8 cellular contexts compared by ENCODE assay signal in the genomic region with DNA sequence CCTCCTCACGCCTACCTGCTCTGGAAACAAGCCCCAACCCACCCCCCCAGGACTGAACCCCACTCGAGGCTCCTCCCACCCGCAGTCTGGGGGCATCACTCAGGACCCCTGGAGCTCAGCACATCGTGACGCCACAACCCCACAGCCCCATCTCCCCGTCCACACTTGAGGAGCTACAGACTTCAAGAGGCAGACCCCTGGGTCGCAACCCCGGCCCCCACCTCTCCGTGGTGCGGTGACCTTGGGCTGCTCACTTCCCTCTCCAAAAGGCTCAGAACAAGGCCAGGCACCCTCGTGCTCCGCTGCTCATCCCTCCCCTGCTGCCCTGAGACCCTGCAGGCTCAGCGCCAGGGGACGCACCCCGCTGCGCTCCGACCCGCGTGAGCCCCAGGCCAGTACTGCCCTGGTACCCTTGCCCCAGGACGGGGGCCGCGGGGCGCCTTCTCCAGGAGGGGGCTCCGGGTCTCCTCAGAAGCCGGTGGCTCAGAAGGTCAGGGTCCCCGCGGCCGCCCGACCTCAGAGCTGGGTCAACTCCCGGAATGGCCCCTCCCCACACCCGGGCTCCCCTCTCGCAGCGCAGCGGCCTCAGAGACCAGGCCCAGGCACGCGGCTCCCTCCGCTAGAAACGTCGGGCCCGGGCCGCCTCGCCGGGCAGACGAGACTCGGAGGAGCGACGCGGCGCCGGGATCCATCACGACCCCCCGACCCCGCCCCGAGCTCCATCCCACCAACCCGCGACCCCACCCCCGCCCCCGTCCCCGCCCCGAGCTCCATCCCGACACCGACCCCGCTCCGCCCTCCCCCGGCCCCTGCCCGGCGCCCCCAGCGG. TPM values are rescaled to one million over a fixed set of nuclear protein-coding genes. Genes with fewer than 3 reads are reported as not detected.
DNase-seq lines count a peak whose midpoint lies in the region; ATAC-seq and TF ChIP-seq lines count a peak whose summit lies in the region.

No MANE protein-coding gene starts in this region.

- H3K4me2 ChIP-seq in osteoblast (ENCODE audit: insufficient read depth, low read length) = peak overlapping the region; percentile 91

- peak overlapping the region; percentile 85 for H3K27ac Mint-ChIP-seq in activated CD4-positive, alpha-beta T cell treated with anti-CD3 and anti-CD28 coated beads, Interleukin-2, amount 10 ng/mL, durations not matched to agents 24 days and 14 days

- ATAC-seq in GM21367 (IDR thresholded peaks at IDR 0.05; ENCODE audit: unreplicated experiment) = peak; percentile 9

- intact Hi-C loops in activated CD4-positive, alpha-beta T cell treated with anti-CD3 and anti-CD28 coated beads, Interleukin-2, amount 10 ng/mL, durations not matched to agents 24 days and 14 days (cut with micrococcal nuclease) = loop anchor here (1.0 to 2.0 kb wide), 3 partner anchors 14 to 33 kb away; a partner anchor contains a TSS

- H3K27me3 ChIP-seq in GM06990 (replicated peaks; ENCODE audit: control insufficient read depth, insufficient read depth, low read length) (no peaks in the 10 kb centered on the region), osteoblast (ENCODE audit: insufficient read depth, low read length) (no peaks in the 10 kb centered on the region)

- H3K36me3 Mint-ChIP-seq in activated CD4-positive, alpha-beta T cell treated with anti-CD3 and anti-CD28 coated beads, Interleukin-2, amount 10 ng/mL, durations not matched to agents 24 days and 14 days (ENCODE audit: low read depth) = peaks cover 19% of the 10 kb centered on the region

- H3K27me3 Mint-ChIP-seq in activated CD4-positive, alpha-beta T cell treated with anti-CD3 and anti-CD28 coated beads, Interleukin-2, amount 10 ng/mL, durations not matched to agents 24 days and 14 days = no peaks in the 10 kb centered on the region

- H3K4me1 Mint-ChIP-seq in activated CD4-positive, alpha-beta T cell treated with anti-CD3 and anti-CD28 coated beads, Interleukin-2, amount 10 ng/mL, durations not matched to agents 24 days and 14 days = peaks cover 18% of the 10 kb centered on the region

- peak overlapping the region; percentile 92 for H3K4me3 Mint-ChIP-seq in activated CD4-positive, alpha-beta T cell treated with anti-CD3 and anti-CD28 coated beads, Interleukin-2, amount 10 ng/mL, durations not matched to agents 24 days and 14 days

- H3K9me3 Mint-ChIP-seq in activated CD4-positive, alpha-beta T cell treated with anti-CD3 and anti-CD28 coated beads, Interleukin-2, amount 10 ng/mL, durations not matched to agents 24 days and 14 days = no peaks in the 10 kb centered on the region

- peak overlapping the region; percentile 48 for H3K27ac ChIP-seq in osteoblast (ENCODE audit: low read depth, low read length)

- no peaks in the 10 kb centered on the region for H3K9me3 ChIP-seq in osteoblast (ENCODE audit: low read depth, low read length)

- H3K4me1 ChIP-seq in osteoblast (ENCODE audit: insufficient read depth, low read length) = peaks cover 20% of the 10 kb centered on the region

- no peak overlapping the region for H2AFZ ChIP-seq in osteoblast (ENCODE audit: low read length)

- H4K20me1 ChIP-seq in osteoblast (ENCODE audit: insufficient read depth, low read length) = peaks cover 55% of the 10 kb centered on the region

- peak overlapping the region; percentile 90 for H3K4me3 ChIP-seq in GM06990 (replicated peaks; ENCODE audit: low read depth, low read length)
- peak overlapping the region; percentile 80 to 90 for H3K4me3 ChIP-seq in foreskin fibroblast (ENCODE audit: low read depth in 1 of 2, low read length in 2 of 2)
- peak overlapping the region; percentile 88 for H3K4me3 ChIP-seq in osteoblast (ENCODE audit: insufficient read depth, low read length)

- H3K79me2 ChIP-seq in osteoblast (ENCODE audit: insufficient read depth, low read length) = peaks cover 87% of the 10 kb centered on the region

- H3K36me3 ChIP-seq in GM06990 (ENCODE audit: control insufficient read depth, insufficient read depth, low read length) = peaks cover 5% of the 10 kb centered on the region
- H3K36me3 ChIP-seq in osteoblast (ENCODE audit: insufficient read depth, low read length) = peaks cover 33% of the 10 kb centered on the region

- peak; percentile 63 for DNase-seq in GM06990 (ENCODE audit: extremely low read depth, insufficient read length)
- DNase-seq in HT-29 (ENCODE audit: low spot score) = peak; percentile 39
- DNase-seq in activated CD4-positive, alpha-beta T cell treated with anti-CD3 and anti-CD28 coated beads, Interleukin-2, amount 10 ng/mL, durations not matched to agents 24 days and 14 days = no peak
- peak in 1 of 2 donors; percentile 55 for DNase-seq in foreskin fibroblast
- peak; percentile 95 for DNase-seq in osteoblast (ENCODE audit: insufficient read length, low spot score, missing footprints)
- no peak for DNase-seq in nucleus accumbens (lab: John Stamatoyannopoulos, UW)
- no peak for DNase-seq in midbrain (lab: John Stamatoyannopoulos, UW)

- TF ChIP-seq CTCF in GM06990 (IDR thresholded peaks at IDR 0.05; ENCODE audit: insufficient read depth, low read length, poor library complexity, severe bottlenecking) (peak; percentile 16), foreskin fibroblast (IDR thresholded peaks at IDR 0.05; ENCODE audit: low read depth, low read length) (no peak), osteoblast (IDR thresholded peaks at IDR 0.05; ENCODE audit: extremely low read depth, low read depth, low read length) (no peak)

RNA-seq across cellular contexts. Expression of a gene that starts 0.6 kb away (rescaled TPM):
- 128 and 132 TPM in 2 replicates for total RNA-seq in HT-29 (2014; rRNA removed; shearing (Covaris generic))
- total RNA-seq in activated CD4-positive, alpha-beta T cell treated with anti-CD3 and anti-CD28 coated beads, Interleukin-2, amount 10 ng/mL, durations not matched to agents 24 days and 14 days = 81.7 and 82.2 TPM in 2 replicates
- 31.5 and 37.3 TPM in 2 replicates for total RNA-seq in osteoblast

RNA-seq across cellular contexts. Expression of a gene that starts 13.2 kb away (rescaled TPM):
- total RNA-seq in HT-29 (2014; rRNA removed; shearing (Covaris generic)) = 0.47 TPM in 1 of 2 replicates, not detected in the other
- 3.8 and 4.2 TPM in 2 replicates for total RNA-seq in activated CD4-positive, alpha-beta T cell treated with anti-CD3 and anti-CD28 coated beads, Interleukin-2, amount 10 ng/mL, durations not matched to agents 24 days and 14 days
- not detected in 2 replicates for total RNA-seq in osteoblast

RNA-seq across cellular contexts. Expression of a gene that starts 21.4 kb away (rescaled TPM):
- total RNA-seq in HT-29 (2014; rRNA removed; shearing (Covaris generic)) = 82.6 and 108 TPM in 2 replicates
- total RNA-seq in activated CD4-positive, alpha-beta T cell treated with anti-CD3 and anti-CD28 coated beads, Interleukin-2, amount 10 ng/mL, durations not matched to agents 24 days and 14 days = 84.9 and 90.3 TPM in 2 replicates
- total RNA-seq in osteoblast = 8.0 and 9.0 TPM in 2 replicates

RNA-seq across cellular contexts. Expression of a gene that starts 28.4 kb away (rescaled TPM):
- 31.7 and 53.9 TPM in 2 replicates for total RNA-seq in HT-29 (2014; rRNA removed; shearing (Covaris generic))
- total RNA-seq in activated CD4-positive, alpha-beta T cell treated with anti-CD3 and anti-CD28 coated beads, Interleukin-2, amount 10 ng/mL, durations not matched to agents 24 days and 14 days = 28.9 and 29.6 TPM in 2 replicates
- 5.9 and 6.5 TPM in 2 replicates for total RNA-seq in osteoblast

RNA-seq across cellular contexts. Expression of a gene that starts 29.4 kb away (rescaled TPM):
- 669 and 686 TPM in 2 replicates for total RNA-seq in HT-29 (2014; rRNA removed; shearing (Covaris generic))
- 265 and 279 TPM in 2 replicates for total RNA-seq in activated CD4-positive, alpha-beta T cell treated with anti-CD3 and anti-CD28 coated beads, Interleukin-2, amount 10 ng/mL, durations not matched to agents 24 days and 14 days
- 204 TPM in 2 replicates for total RNA-seq in osteoblast

Comparison
In these comparisons a context has a peak if more than half of its experiments do, and no peak if none do; other contexts are left out.
1. DNase-seq: peak in GM06990 (single experiment), HT-29 (single experiment) and osteoblast (single experiment); none in activated CD4-positive, alpha-beta T cell treated with anti-CD3 and anti-CD28 coated beads, Interleukin-2, amount 10 ng/mL, durations not matched to agents 24 days and 14 days (single experiment), nucleus accumbens (0 of 56) and midbrain (single experiment).
2. Peak in every context shown above with its lines, with median percentiles within 50 percentile points of each other: H3K4me3 ChIP-seq.